1 cellular context compared by ENCODE assay signal in genomic region chr6:139374357-139375238, GRCh38.
TF ChIP-seq lines count a peak whose summit lies in the region.

A gene with protein sequence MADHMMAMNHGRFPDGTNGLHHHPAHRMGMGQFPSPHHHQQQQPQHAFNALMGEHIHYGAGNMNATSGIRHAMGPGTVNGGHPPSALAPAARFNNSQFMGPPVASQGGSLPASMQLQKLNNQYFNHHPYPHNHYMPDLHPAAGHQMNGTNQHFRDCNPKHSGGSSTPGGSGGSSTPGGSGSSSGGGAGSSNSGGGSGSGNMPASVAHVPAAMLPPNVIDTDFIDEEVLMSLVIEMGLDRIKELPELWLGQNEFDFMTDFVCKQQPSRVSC (minus strand): TSS chr6:139374648. CDS start chr6:139373944, 704 bp downstream.

TF ChIP-seq in HepG2, 621 proteins besides CTCF, POLR2A, EP300 and RAD21 (continued from another document and continues in another):
- peak; percentile 100 for TF ChIP-seq ZSCAN9 (CRISPR knock-in tag; IDR thresholded peaks at IDR 0.05; ENCODE audit: borderline replicate concordance)
- peak; percentile 98; the same call in 1 of the 2 replicates for TF ChIP-seq ZNF670 (CRISPR knock-in tag; IDR thresholded peaks at IDR 0.05; ENCODE audit: borderline replicate concordance)
- peak; percentile 45; the same call in 1 of the 2 replicates for TF ChIP-seq ZNF543 (CRISPR knock-in tag; IDR thresholded peaks at IDR 0.05)
- 0 out of 2 replicates have a peak, but pooled peaks have one; percentile 62 for TF ChIP-seq E2F1 (CRISPR knock-in tag; IDR thresholded peaks at IDR 0.05)
- TF ChIP-seq ZNF713 (CRISPR knock-in tag; IDR thresholded peaks at IDR 0.05): 0 out of 2 replicates have a peak, but pooled peaks have one; percentile 58
- TF ChIP-seq, protein P1, sequence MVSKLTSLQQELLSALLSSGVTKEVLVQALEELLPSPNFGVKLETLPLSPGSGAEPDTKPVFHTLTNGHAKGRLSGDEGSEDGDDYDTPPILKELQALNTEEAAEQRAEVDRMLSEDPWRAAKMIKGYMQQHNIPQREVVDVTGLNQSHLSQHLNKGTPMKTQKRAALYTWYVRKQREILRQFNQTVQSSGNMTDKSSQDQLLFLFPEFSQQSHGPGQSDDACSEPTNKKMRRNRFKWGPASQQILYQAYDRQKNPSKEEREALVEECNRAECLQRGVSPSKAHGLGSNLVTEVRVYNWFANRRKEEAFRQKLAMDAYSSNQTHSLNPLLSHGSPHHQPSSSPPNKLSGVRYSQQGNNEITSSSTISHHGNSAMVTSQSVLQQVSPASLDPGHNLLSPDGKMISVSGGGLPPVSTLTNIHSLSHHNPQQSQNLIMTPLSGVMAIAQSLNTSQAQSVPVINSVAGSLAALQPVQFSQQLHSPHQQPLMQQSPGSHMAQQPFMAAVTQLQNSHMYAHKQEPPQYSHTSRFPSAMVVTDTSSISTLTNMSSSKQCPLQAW (CRISPR knock-in tag; IDR thresholded peaks at IDR 0.05): peak; percentile 87
- TF ChIP-seq ZGPAT (CRISPR knock-in tag; IDR thresholded peaks at IDR 0.05): peak; percentile 93
- TF ChIP-seq ZNF816 (CRISPR knock-in tag; IDR thresholded peaks at IDR 0.05; ENCODE audit: borderline replicate concordance): peak; percentile 68
- TF ChIP-seq, protein P2, sequence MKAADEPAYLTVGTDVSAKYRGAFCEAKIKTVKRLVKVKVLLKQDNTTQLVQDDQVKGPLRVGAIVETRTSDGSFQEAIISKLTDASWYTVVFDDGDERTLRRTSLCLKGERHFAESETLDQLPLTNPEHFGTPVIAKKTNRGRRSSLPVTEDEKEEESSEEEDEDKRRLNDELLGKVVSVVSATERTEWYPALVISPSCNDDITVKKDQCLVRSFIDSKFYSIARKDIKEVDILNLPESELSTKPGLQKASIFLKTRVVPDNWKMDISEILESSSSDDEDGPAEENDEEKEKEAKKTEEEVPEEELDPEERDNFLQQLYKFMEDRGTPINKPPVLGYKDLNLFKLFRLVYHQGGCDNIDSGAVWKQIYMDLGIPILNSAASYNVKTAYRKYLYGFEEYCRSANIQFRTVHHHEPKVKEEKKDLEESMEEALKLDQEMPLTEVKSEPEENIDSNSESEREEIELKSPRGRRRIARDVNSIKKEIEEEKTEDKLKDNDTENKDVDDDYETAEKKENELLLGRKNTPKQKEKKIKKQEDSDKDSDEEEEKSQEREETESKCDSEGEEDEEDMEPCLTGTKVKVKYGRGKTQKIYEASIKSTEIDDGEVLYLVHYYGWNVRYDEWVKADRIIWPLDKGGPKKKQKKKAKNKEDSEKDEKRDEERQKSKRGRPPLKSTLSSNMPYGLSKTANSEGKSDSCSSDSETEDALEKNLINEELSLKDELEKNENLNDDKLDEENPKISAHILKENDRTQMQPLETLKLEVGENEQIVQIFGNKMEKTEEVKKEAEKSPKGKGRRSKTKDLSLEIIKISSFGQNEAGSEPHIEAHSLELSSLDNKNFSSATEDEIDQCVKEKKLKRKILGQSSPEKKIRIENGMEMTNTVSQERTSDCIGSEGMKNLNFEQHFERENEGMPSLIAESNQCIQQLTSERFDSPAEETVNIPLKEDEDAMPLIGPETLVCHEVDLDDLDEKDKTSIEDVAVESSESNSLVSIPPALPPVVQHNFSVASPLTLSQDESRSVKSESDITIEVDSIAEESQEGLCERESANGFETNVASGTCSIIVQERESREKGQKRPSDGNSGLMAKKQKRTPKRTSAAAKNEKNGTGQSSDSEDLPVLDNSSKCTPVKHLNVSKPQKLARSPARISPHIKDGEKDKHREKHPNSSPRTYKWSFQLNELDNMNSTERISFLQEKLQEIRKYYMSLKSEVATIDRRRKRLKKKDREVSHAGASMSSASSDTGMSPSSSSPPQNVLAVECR (CRISPR knock-in tag; IDR thresholded peaks at IDR 0.05; ENCODE audit: borderline replicate concordance): peak; percentile 79
- peak; percentile 88 for TF ChIP-seq ZNF503 (CRISPR knock-in tag; IDR thresholded peaks at IDR 0.05)
- peak; percentile 93; the same call in 1 of the 2 replicates for TF ChIP-seq SRY (CRISPR knock-in tag; IDR thresholded peaks at IDR 0.05)
- TF ChIP-seq SNAPC4 (CRISPR knock-in tag; IDR thresholded peaks at IDR 0.05): peak; percentile 40; the same call in 1 of the 2 replicates
- no peak for TF ChIP-seq ZEB1 (IDR thresholded peaks at IDR 0.05; ENCODE audit: insufficient replicate concordance, low read depth)
- 0 out of 2 replicates have a peak, but pooled peaks have one; percentile 60 for TF ChIP-seq PCBP1 (IDR thresholded peaks at IDR 0.05; ENCODE audit: borderline replicate concordance, low read depth, low read length)
- peak; percentile 91 for TF ChIP-seq ZNF142 (CRISPR knock-in tag; IDR thresholded peaks at IDR 0.05)
- TF ChIP-seq, protein P3, sequence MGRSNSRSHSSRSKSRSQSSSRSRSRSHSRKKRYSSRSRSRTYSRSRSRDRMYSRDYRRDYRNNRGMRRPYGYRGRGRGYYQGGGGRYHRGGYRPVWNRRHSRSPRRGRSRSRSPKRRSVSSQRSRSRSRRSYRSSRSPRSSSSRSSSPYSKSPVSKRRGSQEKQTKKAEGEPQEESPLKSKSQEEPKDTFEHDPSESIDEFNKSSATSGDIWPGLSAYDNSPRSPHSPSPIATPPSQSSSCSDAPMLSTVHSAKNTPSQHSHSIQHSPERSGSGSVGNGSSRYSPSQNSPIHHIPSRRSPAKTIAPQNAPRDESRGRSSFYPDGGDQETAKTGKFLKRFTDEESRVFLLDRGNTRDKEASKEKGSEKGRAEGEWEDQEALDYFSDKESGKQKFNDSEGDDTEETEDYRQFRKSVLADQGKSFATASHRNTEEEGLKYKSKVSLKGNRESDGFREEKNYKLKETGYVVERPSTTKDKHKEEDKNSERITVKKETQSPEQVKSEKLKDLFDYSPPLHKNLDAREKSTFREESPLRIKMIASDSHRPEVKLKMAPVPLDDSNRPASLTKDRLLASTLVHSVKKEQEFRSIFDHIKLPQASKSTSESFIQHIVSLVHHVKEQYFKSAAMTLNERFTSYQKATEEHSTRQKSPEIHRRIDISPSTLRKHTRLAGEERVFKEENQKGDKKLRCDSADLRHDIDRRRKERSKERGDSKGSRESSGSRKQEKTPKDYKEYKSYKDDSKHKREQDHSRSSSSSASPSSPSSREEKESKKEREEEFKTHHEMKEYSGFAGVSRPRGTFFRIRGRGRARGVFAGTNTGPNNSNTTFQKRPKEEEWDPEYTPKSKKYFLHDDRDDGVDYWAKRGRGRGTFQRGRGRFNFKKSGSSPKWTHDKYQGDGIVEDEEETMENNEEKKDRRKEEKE (IDR thresholded peaks at IDR 0.05): no peak
- TF ChIP-seq PAF1 (CRISPR knock-in tag; IDR thresholded peaks at IDR 0.05): no peak
- TF ChIP-seq, protein P4, sequence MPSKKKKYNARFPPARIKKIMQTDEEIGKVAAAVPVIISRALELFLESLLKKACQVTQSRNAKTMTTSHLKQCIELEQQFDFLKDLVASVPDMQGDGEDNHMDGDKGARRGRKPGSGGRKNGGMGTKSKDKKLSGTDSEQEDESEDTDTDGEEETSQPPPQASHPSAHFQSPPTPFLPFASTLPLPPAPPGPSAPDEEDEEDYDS (CRISPR knock-in tag; IDR thresholded peaks at IDR 0.05): peak; percentile 100
- no peak for TF ChIP-seq ZNF232 (CRISPR knock-in tag; IDR thresholded peaks at IDR 0.05; ENCODE audit: borderline replicate concordance)
- peak; percentile 98 for TF ChIP-seq ZNF749 (CRISPR knock-in tag; IDR thresholded peaks at IDR 0.05; ENCODE audit: borderline replicate concordance)
- TF ChIP-seq ZNF468 (CRISPR knock-in tag; IDR thresholded peaks at IDR 0.05): no peak
- TF ChIP-seq ZNF607 (CRISPR knock-in tag; IDR thresholded peaks at IDR 0.05; ENCODE audit: borderline replicate concordance): no peak; the same call in 1 of the 2 replicates
- no peak for TF ChIP-seq MTA3 (CRISPR knock-in tag; IDR thresholded peaks at IDR 0.05)
